In the genomic region with DNA sequence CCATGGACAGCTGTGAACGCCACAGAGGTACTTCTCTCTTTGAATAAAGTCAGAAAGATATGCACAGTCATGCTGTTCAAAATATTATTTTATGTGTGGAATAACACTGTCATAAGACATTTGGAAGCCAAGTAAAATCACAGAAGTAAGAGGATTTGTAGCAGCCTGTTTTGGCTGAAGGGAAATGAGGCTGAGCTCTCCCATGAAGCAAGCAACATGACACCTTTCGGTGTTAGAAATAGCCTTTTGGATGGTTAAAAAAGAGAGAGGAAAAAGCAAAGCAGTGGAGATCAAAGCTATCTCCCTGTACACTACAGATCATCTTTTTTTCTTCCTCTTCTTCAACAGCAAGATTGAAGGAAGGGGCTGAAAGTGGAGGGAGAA, we compare ENCODE assay signal across 18 cellular contexts.
DNase-seq lines count a peak whose midpoint lies in the region; TF ChIP-seq lines count a peak whose summit lies in the region.
"Had no signal": no experiment of that assay in that cellular context is flagged by ENCODE, and none has a peak within 500 bp of the region (broad histone marks: within the 10 kb centered on the region; RNA-seq: fewer than 3 reads in every experiment).

No MANE protein-coding gene starts in this region.

- H3K27ac Mint-ChIP-seq in MCF 10A (ENCODE audit: low read depth, unreplicated experiment), result no peak overlapping the region
- H3K27ac Mint-ChIP-seq: T-helper 17 cell had no signal

- H3K9me3 ChIP-seq in WERI-Rb-1 (ENCODE audit: severe bottlenecking) (no peaks in the 10 kb centered on the region), iPS-20b (ENCODE audit: insufficient read depth, low read depth, low read length) (no peaks in the 10 kb centered on the region), skeletal muscle tissue (ENCODE audit: control insufficient read depth in 3 of 3, low read length in 3 of 3) (no peaks in the 10 kb centered on the region)
- no peaks in the 10 kb centered on the region for H3K9me3 ChIP-seq in effector memory CD4-positive, alpha-beta T cell (ENCODE audit: control insufficient read depth, low read length)
- H3K9me3 ChIP-seq: spleen, transverse colon had no signal

- CTCF ChIA-PET in MCF 10A (lab: Yijun Ruan, JAX), result interaction anchor here (1.0 to 1.4 kb wide), 3 partner anchors 15 to 23 kb away, joined by 4 to 7 read pairs (median 7); no protein-coding TSS in a partner anchor

- H3K27ac ChIP-seq in WERI-Rb-1, result peak overlapping the region; percentile 56
- H3K27ac ChIP-seq in iPS-20b (ENCODE audit: low read length), result no peak overlapping the region
- H3K27ac ChIP-seq in skeletal muscle tissue (ENCODE audit: low read depth, low read length), result peak overlapping the region; percentile 43
- H3K27ac ChIP-seq in effector memory CD4-positive, alpha-beta T cell (ENCODE audit: insufficient read depth, low read length, poor library complexity, severe bottlenecking), result no peak overlapping the region
- H3K27ac ChIP-seq: cardiac muscle cell, spleen, transverse colon had no signal

- H3K4me1 ChIP-seq in iPS-20b (ENCODE audit: insufficient read depth, low read length), result peaks cover 12% of the 10 kb centered on the region; the same call in 1 of the 2 replicates
- peaks cover 0 to 23% (median 11%) of the 10 kb centered on the region in 3 donors for H3K4me1 ChIP-seq in skeletal muscle tissue (ENCODE audit: control insufficient read depth in 3 of 3, insufficient read depth in 3 of 3, low read length in 3 of 3)
- H3K4me1 ChIP-seq in effector memory CD4-positive, alpha-beta T cell (ENCODE audit: control insufficient read depth, insufficient read depth, low read length, poor library complexity, severe bottlenecking), result no peaks in the 10 kb centered on the region

- intact Hi-C loops in MCF 10A (cut with micrococcal nuclease), result no loop called here

- DNase-seq in DMS53 (lab: John Stamatoyannopoulos, UW), result peak; percentile 5
- no peak for DNase-seq in DMS53 treated with DMSO at 0.1 percent for 48 hours (lab: John Stamatoyannopoulos, UW; ENCODE audit: unreplicated experiment)
- no peak for DNase-seq in WERI-Rb-1
- DNase-seq in MCF 10A (ENCODE audit: unreplicated experiment), result no peak
- no peak for DNase-seq in activated CD4-positive, CD25-positive, alpha-beta regulatory T cell treated with anti-CD3 and anti-CD28 coated beads, Interleukin-2, amount 50 U/mL, for 72 hours
- no peak for DNase-seq in effector memory CD4-positive, alpha-beta T cell
- DNase-seq: 8988T, DMS153, H7, Karpas-422, NCI-H1105 treated with DMSO at 0.1 percent for 48 hours, SHP77, spleen, T-helper 17 cell, transverse colon had no signal

- POLR2A ChIA-PET in MCF 10A (lab: Yijun Ruan, JAX), result no interaction called here

- H3K9ac ChIP-seq in iPS-20b (ENCODE audit: low read depth, low read length), result no peak overlapping the region
- H3K9ac ChIP-seq in skeletal muscle tissue (ENCODE audit: low read depth in 1 of 3, low read length in 3 of 3), result peak overlapping the region in 1 of 3 donors; percentile 24

- no peaks in the 10 kb centered on the region for H3K27me3 ChIP-seq in WERI-Rb-1 (ENCODE audit: insufficient read depth, low read depth, severe bottlenecking)
- no peaks in the 10 kb centered on the region for H3K27me3 ChIP-seq in iPS-20b (ENCODE audit: insufficient read depth, low read length)
- H3K27me3 ChIP-seq in skeletal muscle tissue (ENCODE audit: control insufficient read depth in 3 of 3, insufficient read depth in 3 of 3, low read length in 3 of 3), result no peaks in the 10 kb centered on the region
- no peaks in the 10 kb centered on the region for H3K27me3 ChIP-seq in effector memory CD4-positive, alpha-beta T cell (replicated peaks; ENCODE audit: control insufficient read depth, insufficient read depth, low read length, poor library complexity, severe bottlenecking)
- H3K27me3 ChIP-seq: cardiac muscle cell had no signal

- no peak for TF ChIP-seq CTCF in WERI-Rb-1 (IDR thresholded peaks at IDR 0.05; ENCODE audit: low read depth, low read length)
- no peak for TF ChIP-seq CTCF in MCF 10A (IDR thresholded peaks at IDR 0.05; ENCODE audit: unreplicated experiment)

- no peak overlapping the region; the same call in 1 of the 2 replicates for H3K4me3 ChIP-seq in WERI-Rb-1 (ENCODE audit: low read depth, low read length)
- peak overlapping the region; percentile 22; the same call in 1 of the 2 replicates for H3K4me3 ChIP-seq in iPS-20b (ENCODE audit: low read length)
- H3K4me3 ChIP-seq in skeletal muscle tissue (ENCODE audit: low read length in 3 of 3), result peak overlapping the region in 1 of 3 donors; percentile 8
- no peak overlapping the region for H3K4me3 ChIP-seq in effector memory CD4-positive, alpha-beta T cell (ENCODE audit: insufficient read depth, low read depth, low read length, poor library complexity, severe bottlenecking)
- H3K4me3 ChIP-seq: cardiac muscle cell, spleen, transverse colon had no signal

- H3K9me3 Mint-ChIP-seq in MCF 10A (ENCODE audit: unreplicated experiment), result no peaks in the 10 kb centered on the region

- H3K4me1 Mint-ChIP-seq in MCF 10A (ENCODE audit: insufficient read depth, unreplicated experiment), result peaks cover 6% of the 10 kb centered on the region
- H3K4me1 Mint-ChIP-seq: T-helper 17 cell had no signal

- H3K36me3 ChIP-seq in WERI-Rb-1 (peaks cover 9% of the 10 kb centered on the region; the same call in 1 of the 2 replicates), iPS-20b (ENCODE audit: insufficient read depth, low read depth, low read length) (no peaks in the 10 kb centered on the region), skeletal muscle tissue (ENCODE audit: control insufficient read depth in 3 of 3, insufficient read depth in 3 of 3, low read length in 3 of 3) (no peaks in the 10 kb centered on the region)
- H3K36me3 ChIP-seq in effector memory CD4-positive, alpha-beta T cell (ENCODE audit: control insufficient read depth, insufficient read depth, low read length), result no peaks in the 10 kb centered on the region
- H3K36me3 ChIP-seq: cardiac muscle cell, spleen, transverse colon had no signal

- no peaks in the 10 kb centered on the region for H3K27me3 Mint-ChIP-seq in MCF 10A (ENCODE audit: insufficient read depth, unreplicated experiment)
- H3K27me3 Mint-ChIP-seq: T-helper 17 cell had no signal

- H3K36me3 Mint-ChIP-seq in MCF 10A (ENCODE audit: insufficient read depth, unreplicated experiment), result no peaks in the 10 kb centered on the region

- no peak overlapping the region for H3K4me3 Mint-ChIP-seq in MCF 10A (ENCODE audit: unreplicated experiment)
- H3K4me3 Mint-ChIP-seq: T-helper 17 cell had no signal

- no TSS peak for BruUV-seq in MCF 10A (replicated peaks; lab: Mats Ljungman, UMichigan)

Comparison
In these comparisons a context has a peak if more than half of its experiments do, and no peak if none do; other contexts are left out.
1. H3K27ac ChIP-seq: peak in WERI-Rb-1 (single experiment) and skeletal muscle tissue (single experiment); none in iPS-20b (single experiment) and effector memory CD4-positive, alpha-beta T cell (single experiment).